In the genomic region with DNA sequence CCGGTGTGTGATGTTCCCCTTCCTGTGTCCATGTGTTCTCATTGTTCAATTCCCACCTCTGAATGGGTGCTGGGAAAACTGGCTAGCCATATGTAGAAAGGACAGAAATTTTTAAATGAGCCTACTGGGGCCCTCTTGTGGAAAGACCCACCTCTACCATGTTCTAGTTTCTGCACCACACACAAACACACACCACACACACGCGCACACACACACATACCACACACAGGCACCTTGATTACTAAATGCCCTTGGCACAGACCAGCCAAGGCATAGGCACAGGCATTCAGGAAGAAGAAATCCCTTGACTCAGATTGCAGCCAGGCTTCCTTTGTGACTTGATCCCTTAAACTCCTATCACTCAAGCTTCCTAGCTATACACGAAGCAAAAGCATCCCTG, we compare ENCODE assay signal across 10 cellular contexts.
A peak's percentile ranks its signal among the peaks of the same experiment; 100 is the strongest.
DNase-seq lines count a peak whose midpoint lies in the region; ATAC-seq, FAIRE-seq and TF ChIP-seq lines count a peak whose summit lies in the region.
"Had no signal": no experiment of that assay in that cellular context is flagged by ENCODE, and none has a peak within 500 bp of the region (broad histone marks: within the 10 kb centered on the region; RNA-seq: fewer than 3 reads in every experiment).

No MANE protein-coding gene starts in this region.

- no peaks in the 10 kb centered on the region for H3K27me3 ChIP-seq in esophagus muscularis mucosa
- H3K27me3 ChIP-seq in small intestine (ENCODE audit: control insufficient read depth in 2 of 2, insufficient read depth in 2 of 2, low read length in 2 of 2), result no peaks in the 10 kb centered on the region
- H3K27me3 ChIP-seq: BLaER1 treated with 17β-estradiol and CSF1 and Interleukin-3, amounts not matched to agents 10 nM and 100 nM had no signal

- no peak for TF ChIP-seq EP300 in esophagus muscularis mucosa (IDR thresholded peaks at IDR 0.05)

- FAIRE-seq in small intestine (lab: Jason Lieb, UNC), result no peak
- FAIRE-seq: RCC 7860 had no signal

- WGBS in esophagus muscularis mucosa, result 68% methylated on average over 4 of the region's 4 CpGs
- WGBS in small intestine, 3 donors, result 72 to 79% (median 76%) methylated on average over 3 to 4 of the region's 4 CpGs

- H3K9me3 ChIP-seq in esophagus muscularis mucosa (no peaks in the 10 kb centered on the region), small intestine (ENCODE audit: control insufficient read depth, low read depth) (no peaks in the 10 kb centered on the region)
- H3K9me3 ChIP-seq: BLaER1 treated with 17β-estradiol and CSF1 and Interleukin-3, amounts not matched to agents 10 nM and 100 nM had no signal

- intact Hi-C loops in esophagus muscularis mucosa (cut with DNase I) (no loop called here), posterior vena cava (cut with DNase I) (no loop called here)

- ATAC-seq in HG03108 (IDR thresholded peaks at IDR 0.05; ENCODE audit: unreplicated experiment), result no peak

- peak; percentile 16 to 30 (median 17) for TF ChIP-seq CTCF in esophagus muscularis mucosa (IDR thresholded peaks at IDR 0.05)

- H3K4me3 ChIP-seq in esophagus muscularis mucosa, result no peak overlapping the region
- no peak overlapping the region for H3K4me3 ChIP-seq in small intestine (ENCODE audit: low read depth in 1 of 2, low read length in 2 of 2)
- H3K4me3 ChIP-seq: BLaER1 treated with 17β-estradiol and CSF1 and Interleukin-3, amounts not matched to agents 10 nM and 100 nM had no signal

- DNase-seq in NCI-H2081 (lab: John Stamatoyannopoulos, UW), result peak; percentile 56 to 66
- DNase-seq in NCI-H2081 treated with DMSO at 0.1 percent for 48 hours (lab: John Stamatoyannopoulos, UW), result no peak
- peak; percentile 83 for DNase-seq in NCI-H82 (lab: John Stamatoyannopoulos, UW)
- DNase-seq in esophagus muscularis mucosa (ENCODE audit: extremely low spot score), result no peak
- peak; percentile 3 for DNase-seq in small intestine
- DNase-seq in posterior vena cava (ENCODE audit: low spot score), result no peak
- no peak for DNase-seq in hepatic stellate cell (ENCODE audit: low spot score)

- no peaks in the 10 kb centered on the region for H3K36me3 ChIP-seq in esophagus muscularis mucosa
- H3K36me3 ChIP-seq in small intestine (ENCODE audit: control insufficient read depth in 2 of 2, insufficient read depth in 2 of 2, low read length in 2 of 2), result no peaks in the 10 kb centered on the region

- no peak for TF ChIP-seq POLR2A in esophagus muscularis mucosa (IDR thresholded peaks at IDR 0.05; ENCODE audit: low read depth)

- H3K27ac ChIP-seq in esophagus muscularis mucosa (replicated peaks in 1 of 4), result peak overlapping the region in 1 of 4 donors; percentile 83
- no peak overlapping the region for H3K27ac ChIP-seq in small intestine (ENCODE audit: low read depth in 1 of 2, low read length in 1 of 2)
- H3K27ac ChIP-seq: BLaER1 treated with 17β-estradiol and CSF1 and Interleukin-3, amounts not matched to agents 10 nM and 100 nM had no signal

- H3K4me1 ChIP-seq in esophagus muscularis mucosa (peaks cover 54 to 79% (median 77%) of the 10 kb centered on the region in 4 donors), small intestine (ENCODE audit: control insufficient read depth in 2 of 2, insufficient read depth in 1 of 2, low read depth in 1 of 2, low read length in 1 of 2) (peaks cover 7 to 20% of the 10 kb centered on the region in 2 donors)

Comparison
In these comparisons a context has a peak if more than half of its experiments do, and no peak if none do; other contexts are left out.
1. DNase-seq: peak in NCI-H2081 (2 of 2), NCI-H82 (single experiment) and small intestine (single experiment); none in NCI-H2081 treated with DMSO at 0.1 percent for 48 hours (single experiment), esophagus muscularis mucosa (single experiment), posterior vena cava (single experiment) and hepatic stellate cell (single experiment).